ENCODE assay signal across 1 cellular context in genomic region chr5:54207566-54207965, GRCh38.
TF ChIP-seq lines count a peak whose summit lies in the region.

No MANE protein-coding gene starts in this region.

TF ChIP-seq in WTC11, 78 proteins besides CTCF, POLR2A, EP300 and RAD21 (continued from another document):
- TF ChIP-seq ZNF121 (CRISPR knock-in tag; IDR thresholded peaks at IDR 0.05) (no peak), MLX (CRISPR knock-in tag; IDR thresholded peaks at IDR 0.05) (no peak), EMX1 (CRISPR knock-in tag; IDR thresholded peaks at IDR 0.05) (no peak), SMAD4 (CRISPR knock-in tag; IDR thresholded peaks at IDR 0.05) (no peak), JUN (CRISPR knock-in tag; IDR thresholded peaks at IDR 0.05) (no peak), ATF3 (CRISPR knock-in tag; conservative IDR thresholded peaks at IDR 0.05) (no peak)
TF ChIP-seq in WTC11: peak in this region for 0.
